13 cellular contexts compared by ENCODE assay signal in genomic region chr2:45134726-45135125, GRCh38.
A peak's percentile ranks its signal among the peaks of the same experiment; 100 is the strongest.
DNase-seq lines count a peak whose midpoint lies in the region; ATAC-seq and TF ChIP-seq lines count a peak whose summit lies in the region.
"Had no signal": no experiment of that assay in that cellular context is flagged by ENCODE, and none has a peak within 500 bp of the region (broad histone marks: within the 10 kb centered on the region; RNA-seq: fewer than 3 reads in every experiment).

No MANE protein-coding gene starts in this region.

- H3K27ac ChIP-seq in right atrium auricular region, result no peak overlapping the region
- H3K27ac ChIP-seq: cardiac muscle cell had no signal

- H3K4me3 ChIP-seq in right atrium auricular region, result no peak overlapping the region
- H3K4me3 ChIP-seq: cardiac muscle cell had no signal

- no peak for DNase-seq in Right ventricle myocardium superior
- no peak for DNase-seq in right atrium auricular region (ENCODE audit: low spot score)
- peak; percentile 74 to 95 for DNase-seq in NOMO-1 (lab: John Stamatoyannopoulos, UW; ENCODE audit: unreplicated experiment in 2 of 2)
- peak; percentile 63 for DNase-seq in fibroblast of gingiva (ENCODE audit: low read depth)
- DNase-seq in activated CD8-positive, alpha-beta memory T cell treated with anti-CD3 and anti-CD28 coated beads for 24 hours, result no peak
- no peak for DNase-seq in NCI-H187 treated with DMSO at 0.1 percent for 48 hours (lab: John Stamatoyannopoulos, UW)
- DNase-seq in NCI-H2171 treated with DMSO at 0.1 percent for 48 hours (lab: John Stamatoyannopoulos, UW), result no peak
- DNase-seq in stimulated activated CD4-positive, alpha-beta T cell treated with anti-CD3 and anti-CD28 coated beads, Interleukin-4, amount 100 ng/mL, for 24 hours, result no peak
- DNase-seq: activated CD8-positive, alpha-beta memory T cell treated with anti-CD3 and anti-CD28 coated beads, Interleukin-2, amount 10 ng/mL, durations not matched to agents 7 days and 5 days; posterior cingulate gyrus; RPMI8226; stimulated activated CD8-positive, alpha-beta memory T cell treated with anti-CD3 and anti-CD28 coated beads, Interleukin-4, amount 100 ng/mL, for 48 hours had no signal

- H3K36me3 ChIP-seq in right atrium auricular region, result no peaks in the 10 kb centered on the region
- H3K36me3 ChIP-seq: cardiac muscle cell had no signal

- no peaks in the 10 kb centered on the region for H3K4me1 ChIP-seq in right atrium auricular region

- intact Hi-C loops in Right ventricle myocardium superior (cut with DNase I), result no loop called here

- H3K27me3 ChIP-seq in right atrium auricular region, result no peaks in the 10 kb centered on the region
- H3K27me3 ChIP-seq: cardiac muscle cell had no signal

- no peak for TF ChIP-seq CTCF in right atrium auricular region (IDR thresholded peaks at IDR 0.05)

- H3K9me3 ChIP-seq in right atrium auricular region, result no peaks in the 10 kb centered on the region

- ATAC-seq in Right ventricle myocardium superior (ENCODE audit: poor library complexity), result peak; percentile 73
- ATAC-seq: activated CD8-positive, alpha-beta memory T cell treated with anti-CD3 and anti-CD28 coated beads, Interleukin-2, amount 10 ng/mL, durations not matched to agents 7 days and 5 days had no signal

Comparison
In these comparisons a context has a peak if more than half of its experiments do, and no peak if none do; other contexts are left out.
1. DNase-seq: peak in NOMO-1 (2 of 2) and fibroblast of gingiva (single experiment); none in Right ventricle myocardium superior (single experiment), right atrium auricular region (single experiment), activated CD8-positive, alpha-beta memory T cell treated with anti-CD3 and anti-CD28 coated beads for 24 hours (single experiment), NCI-H187 treated with DMSO at 0.1 percent for 48 hours (single experiment), NCI-H2171 treated with DMSO at 0.1 percent for 48 hours (single experiment) and stimulated activated CD4-positive, alpha-beta T cell treated with anti-CD3 and anti-CD28 coated beads, Interleukin-4, amount 100 ng/mL, for 24 hours (single experiment).